Comparison of ENCODE assay signal across 17 cellular contexts in genomic region chr1:112309499-112309898, GRCh38.
A peak's percentile ranks its signal among the peaks of the same experiment; 100 is the strongest.
DNase-seq lines count a peak whose midpoint lies in the region; ATAC-seq and TF ChIP-seq lines count a peak whose summit lies in the region.
"Had no signal": no experiment of that assay in that cellular context is flagged by ENCODE, and none has a peak within 500 bp of the region (broad histone marks: within the 10 kb centered on the region; RNA-seq: fewer than 3 reads in every experiment).

No MANE protein-coding gene starts in this region.

- H3K4me1 ChIP-seq in lung (ENCODE audit: control insufficient read depth in 2 of 2, insufficient read depth in 2 of 2, low read length in 2 of 2) (no peaks in the 10 kb centered on the region), Caco-2 (no peaks in the 10 kb centered on the region)

- BruUV-seq in Caco-2 (replicated peaks; lab: Mats Ljungman, UMichigan), result no TSS peak

- H3K4me1 Mint-ChIP-seq in Caco-2 (ENCODE audit: low read depth, unreplicated experiment), result peaks cover 8% of the 10 kb centered on the region
- H3K4me1 Mint-ChIP-seq: B cell had no signal

- POLR2A ChIA-PET in Caco-2 (lab: Charles Lee), result no interaction called here

- H3K27me3 ChIP-seq in lung (ENCODE audit: control insufficient read depth, insufficient read depth), result no peaks in the 10 kb centered on the region
- H3K27me3 ChIP-seq in Caco-2 (replicated peaks; ENCODE audit: control insufficient read depth, insufficient read depth, low read length), result no peaks in the 10 kb centered on the region
- H3K27me3 ChIP-seq: BLaER1 treated with 17β-estradiol and CSF1 and Interleukin-3, amounts not matched to agents 10 nM and 100 nM had no signal

- WGBS in lung, 2 donors, result 67 to 75% methylated on average over 5 of the region's 5 CpGs

- no peaks in the 10 kb centered on the region for H3K36me3 Mint-ChIP-seq in Caco-2 (ENCODE audit: insufficient read depth, unreplicated experiment)
- H3K36me3 Mint-ChIP-seq: CD8-positive, alpha-beta T cell had no signal

- H3K4me3 ChIP-seq in coronary artery, result no peak overlapping the region
- H3K4me3 ChIP-seq in lung, result no peak overlapping the region
- H3K4me3 ChIP-seq in Caco-2 (ENCODE audit: low read depth, low read length), result no peak overlapping the region
- H3K4me3 ChIP-seq: BLaER1 treated with 17β-estradiol and CSF1 and Interleukin-3, amounts not matched to agents 10 nM and 100 nM; GM23248 had no signal

- intact Hi-C loops in Caco-2 (cut with micrococcal nuclease; ENCODE audit: unreplicated experiment), result no loop called here

- H3K27ac Mint-ChIP-seq in Caco-2 (ENCODE audit: unreplicated experiment), result no peak overlapping the region
- H3K27ac Mint-ChIP-seq: B cell; CD8-positive, alpha-beta T cell had no signal

- ATAC-seq in lung (ENCODE audit: insufficient read depth, low FRiP score) (no peak), HG02798 (IDR thresholded peaks at IDR 0.05; ENCODE audit: poor library complexity, unreplicated experiment) (no peak)
- ATAC-seq: CD8-positive, alpha-beta T cell had no signal

- H3K9me3 Mint-ChIP-seq in Caco-2 (ENCODE audit: unreplicated experiment), result no peaks in the 10 kb centered on the region
- H3K9me3 Mint-ChIP-seq: CD8-positive, alpha-beta T cell had no signal

- H3K9me3 ChIP-seq in lung (ENCODE audit: control insufficient read depth in 2 of 2, insufficient read depth in 1 of 2, low read length in 1 of 2), result peaks cover 0 to 2% of the 10 kb centered on the region in 2 donors
- no peaks in the 10 kb centered on the region for H3K9me3 ChIP-seq in Caco-2
- H3K9me3 ChIP-seq: BLaER1 treated with 17β-estradiol and CSF1 and Interleukin-3, amounts not matched to agents 10 nM and 100 nM had no signal

- DNase-seq in NCI-H1105 treated with DMSO at 0.1 percent for 48 hours (lab: John Stamatoyannopoulos, UW) (peak; percentile 29), NCI-H1105 (lab: John Stamatoyannopoulos, UW) (no peak), coronary artery (ENCODE audit: low spot score) (peak; percentile 16), lung (ENCODE audit: low spot score) (peak; percentile 40), Caco-2 (no peak)
- no peak for DNase-seq in effector CD4-positive, alpha-beta T cell
- DNase-seq: 8988T; CD8-positive, alpha-beta T cell; DMS 273 treated with DMSO at 0.1 percent for 48 hours; DMS53; GDM1; GM23248; HCEC 1CT; IMR-90 had no signal

- TF ChIP-seq CTCF in coronary artery (IDR thresholded peaks at IDR 0.05) (no peak), lung (IDR thresholded peaks at IDR 0.05; ENCODE audit: control extremely low read depth, extremely low read depth) (no peak), Caco-2 (IDR thresholded peaks at IDR 0.05; ENCODE audit: insufficient read depth in 1 of 2, low read depth in 1 of 2, low read length in 1 of 2, severe bottlenecking in 1 of 2, unreplicated experiment in 1 of 2) (no peak)

- no peaks in the 10 kb centered on the region for H3K36me3 ChIP-seq in lung (ENCODE audit: control insufficient read depth in 2 of 2, insufficient read depth in 2 of 2, low read length in 2 of 2)
- H3K36me3 ChIP-seq in Caco-2 (ENCODE audit: control insufficient read depth, insufficient read depth, low read length), result no peaks in the 10 kb centered on the region
- H3K36me3 ChIP-seq: BLaER1 treated with 17β-estradiol and CSF1 and Interleukin-3, amounts not matched to agents 10 nM and 100 nM had no signal

- H3K4me3 Mint-ChIP-seq in Caco-2 (ENCODE audit: unreplicated experiment), result no peak overlapping the region
- H3K4me3 Mint-ChIP-seq: B cell; CD8-positive, alpha-beta T cell had no signal

- CTCF ChIA-PET in Caco-2 (lab: Charles Lee), result no interaction called here

- H3K27ac ChIP-seq in coronary artery (no peak overlapping the region), lung (ENCODE audit: low read depth in 1 of 2, low read length in 1 of 2) (no peak overlapping the region)
- H3K27ac ChIP-seq: BLaER1 treated with 17β-estradiol and CSF1 and Interleukin-3, amounts not matched to agents 10 nM and 100 nM; GM23248 had no signal

- peaks cover 25% of the 10 kb centered on the region for H3K27me3 Mint-ChIP-seq in Caco-2 (ENCODE audit: insufficient read depth, unreplicated experiment)

Comparison
In these comparisons a context has a peak if more than half of its experiments do, and no peak if none do; other contexts are left out.
1. DNase-seq: peak in NCI-H1105 treated with DMSO at 0.1 percent for 48 hours (single experiment), coronary artery (single experiment) and lung (single experiment); none in NCI-H1105 (single experiment), Caco-2 (0 of 2) and effector CD4-positive, alpha-beta T cell (single experiment).